20 cellular contexts compared by ENCODE assay signal in genomic region chr16:27870116-27870798, GRCh38.
DNase-seq lines count a peak whose midpoint lies in the region; ATAC-seq, FAIRE-seq and TF ChIP-seq lines count a peak whose summit lies in the region.
"Had no signal": no experiment of that assay in that cellular context is flagged by ENCODE, and none has a peak within 500 bp of the region (broad histone marks: within the 10 kb centered on the region; RNA-seq: fewer than 3 reads in every experiment).

No MANE protein-coding gene starts in this region.

- intact Hi-C loops in HepG2 (cut with micrococcal nuclease; ENCODE audit: unreplicated experiment): no loop called here
- intact Hi-C loops in right lobe of liver (cut with DNase I): no loop called here
- intact Hi-C loops in Right ventricle myocardium inferior (cut with DNase I): no loop called here

- no peaks in the 10 kb centered on the region for H4K20me1 ChIP-seq in HepG2 (ENCODE audit: insufficient read depth, low read length)
- H4K20me1 ChIP-seq: BLaER1 treated with 17β-estradiol and CSF1 and Interleukin-3, amounts not matched to agents 10 nM and 100 nM had no signal

- 5% methylated on average over 4 of the region's 4 CpGs for WGBS in HepG2 (ENCODE audit: low lambda C conversion rate)
- WGBS in right lobe of liver (ENCODE audit: insufficient coverage, low coverage, low lambda C conversion rate, missing lambda C conversion rate): 20% methylated on average over 3 of the region's 4 CpGs

- DNase-seq in HepG2 (ENCODE audit: low spot score): no peak
- no peak for DNase-seq in right lobe of liver
- peak; percentile 5 for DNase-seq in NB4 (ENCODE audit: low read depth)
- DNase-seq in Right ventricle myocardium inferior (ENCODE audit: missing footprints): no peak
- DNase-seq: AML-193; Caco-2; Calu3; CD4-positive, alpha-beta T cell; CD8-positive, alpha-beta T cell; DMS79 treated with DMSO at 0.1 percent for 48 hours; GF-D8 had no signal

- no peak overlapping the region for H3K27ac ChIP-seq in HepG2 (ENCODE audit: extremely low read length, insufficient read depth, low read length)
- no peak overlapping the region for H3K27ac ChIP-seq in right lobe of liver
- H3K27ac ChIP-seq: 22Rv1; A549; BLaER1 treated with 17β-estradiol and CSF1 and Interleukin-3, amounts not matched to agents 10 nM and 100 nM; C4-2B had no signal

- no peak overlapping the region for H3K4me3 ChIP-seq in HepG2 (replicated peaks in 1 of 3; ENCODE audit: insufficient read depth in 1 of 3, low read depth in 2 of 3, low read length in 3 of 3)
- no peak overlapping the region for H3K4me3 ChIP-seq in right lobe of liver
- H3K4me3 ChIP-seq in NB4 (ENCODE audit: low read depth, low read length): no peak overlapping the region
- H3K4me3 ChIP-seq: A549; BLaER1 treated with 17β-estradiol and CSF1 and Interleukin-3, amounts not matched to agents 10 nM and 100 nM had no signal

- TF ChIP-seq EP300 in HepG2 (IDR thresholded peaks at IDR 0.05; ENCODE audit: low read depth in 2 of 2, low read length in 2 of 2) (no peak), HepG2 (CRISPR knock-in tag; IDR thresholded peaks at IDR 0.05; ENCODE audit: borderline replicate concordance) (no peak)

- H3K4me2 ChIP-seq in HepG2 (ENCODE audit: low read depth, low read length): no peak overlapping the region
- H3K4me2 ChIP-seq: A549; BLaER1 treated with 17β-estradiol and CSF1 and Interleukin-3, amounts not matched to agents 10 nM and 100 nM had no signal

- no peak for TF ChIP-seq RAD21 in HepG2 (CRISPR knock-in tag; IDR thresholded peaks at IDR 0.05)

- FAIRE-seq in HepG2 (lab: Jason Lieb, UNC): no peak
- FAIRE-seq: A549, D721Med, G401.6, GM12891, GM19239 had no signal

- no peak overlapping the region for H2AFZ ChIP-seq in HepG2 (ENCODE audit: low read length)

- no TSS peak for BruUV-seq in HepG2 (replicated peaks; lab: Mats Ljungman, UMichigan)

- POLR2A ChIA-PET in HepG2 (lab: Yijun Ruan, JAX): no interaction called here

- H3K9ac ChIP-seq in HepG2 (ENCODE audit: insufficient read depth, low read depth, low read length): no peak overlapping the region
- H3K9ac ChIP-seq: BLaER1 treated with 17β-estradiol and CSF1 and Interleukin-3, amounts not matched to agents 10 nM and 100 nM had no signal

- CTCF ChIA-PET in HepG2 (lab: Yijun Ruan, JAX; ENCODE audit: low intra/inter-chr PET ratio, low total read pairs): no interaction called here

- TF ChIP-seq POLR2A in HepG2 (IDR thresholded peaks at IDR 0.05; ENCODE audit: insufficient read depth in 1 of 2, low read depth in 2 of 2, low read length in 2 of 2) (no peak), right lobe of liver (IDR thresholded peaks at IDR 0.05) (no peak), NB4 (IDR thresholded peaks at IDR 0.05; ENCODE audit: extremely low read depth, insufficient read length) (no peak)

- H3K9me3 ChIP-seq in HepG2 (ENCODE audit: low read length): peaks cover 18% of the 10 kb centered on the region
- no peaks in the 10 kb centered on the region for H3K9me3 ChIP-seq in right lobe of liver

- no peaks in the 10 kb centered on the region for H3K4me1 ChIP-seq in HepG2 (ENCODE audit: insufficient read depth, low read length)
- no peaks in the 10 kb centered on the region for H3K4me1 ChIP-seq in right lobe of liver
- H3K4me1 ChIP-seq: A549; BLaER1 treated with 17β-estradiol and CSF1 and Interleukin-3, amounts not matched to agents 10 nM and 100 nM; Caco-2 had no signal

- TF ChIP-seq CTCF in HepG2 (CRISPR knock-in tag; IDR thresholded peaks at IDR 0.05): no peak
- no peak for TF ChIP-seq CTCF in right lobe of liver (IDR thresholded peaks at IDR 0.05)
- TF ChIP-seq CTCF in NB4 (IDR thresholded peaks at IDR 0.05; ENCODE audit: low read depth, low read length): no peak

- H3K36me3 ChIP-seq in HepG2 (replicated peaks in 1 of 2; ENCODE audit: control insufficient read depth in 1 of 2, insufficient read depth in 2 of 2, low read length in 2 of 2) (no peaks in the 10 kb centered on the region), right lobe of liver (no peaks in the 10 kb centered on the region)
- H3K36me3 ChIP-seq: BLaER1 treated with 17β-estradiol and CSF1 and Interleukin-3, amounts not matched to agents 10 nM and 100 nM had no signal

- no peaks in the 10 kb centered on the region for H3K79me2 ChIP-seq in HepG2 (ENCODE audit: insufficient read depth, low read length)

- in situ Hi-C loops in HepG2 (cut with HindIII; ENCODE audit: extremely low pct_ligation_motif_present, low pct_unique_long_range_greater_than_20kb): no loop called here

- peaks cover 0 to 3% of the 10 kb centered on the region in 2 experiments; a peak in 1 of 5 replicates for H3K27me3 ChIP-seq in HepG2 (ENCODE audit: control insufficient read depth in 1 of 2, insufficient read depth in 2 of 2, low read length in 2 of 2)
- no peaks in the 10 kb centered on the region for H3K27me3 ChIP-seq in right lobe of liver
- H3K27me3 ChIP-seq: BLaER1 treated with 17β-estradiol and CSF1 and Interleukin-3, amounts not matched to agents 10 nM and 100 nM had no signal

- ATAC-seq in HepG2: no peak
- ATAC-seq in right lobe of liver: no peak
- no peak for ATAC-seq in Right ventricle myocardium inferior
- no peak for ATAC-seq in HG03521 (IDR thresholded peaks at IDR 0.05; ENCODE audit: unreplicated experiment)
- ATAC-seq: CD8-positive, alpha-beta T cell had no signal

TF ChIP-seq in HepG2, 621 proteins besides CTCF, POLR2A, EP300 and RAD21:
- TF ChIP-seq FOXP1 (IDR thresholded peaks at IDR 0.05): 0 out of 2 replicates have a peak, but pooled peaks have one; percentile 22
- no peak for TF ChIP-seq FOXP1 (CRISPR knock-in tag; IDR thresholded peaks at IDR 0.05)
- no peak for TF ChIP-seq ESRRA (CRISPR knock-in tag; IDR thresholded peaks at IDR 0.05; ENCODE audit: low read depth)
